ENCODE assay signal across 9 cellular contexts in the genomic region with DNA sequence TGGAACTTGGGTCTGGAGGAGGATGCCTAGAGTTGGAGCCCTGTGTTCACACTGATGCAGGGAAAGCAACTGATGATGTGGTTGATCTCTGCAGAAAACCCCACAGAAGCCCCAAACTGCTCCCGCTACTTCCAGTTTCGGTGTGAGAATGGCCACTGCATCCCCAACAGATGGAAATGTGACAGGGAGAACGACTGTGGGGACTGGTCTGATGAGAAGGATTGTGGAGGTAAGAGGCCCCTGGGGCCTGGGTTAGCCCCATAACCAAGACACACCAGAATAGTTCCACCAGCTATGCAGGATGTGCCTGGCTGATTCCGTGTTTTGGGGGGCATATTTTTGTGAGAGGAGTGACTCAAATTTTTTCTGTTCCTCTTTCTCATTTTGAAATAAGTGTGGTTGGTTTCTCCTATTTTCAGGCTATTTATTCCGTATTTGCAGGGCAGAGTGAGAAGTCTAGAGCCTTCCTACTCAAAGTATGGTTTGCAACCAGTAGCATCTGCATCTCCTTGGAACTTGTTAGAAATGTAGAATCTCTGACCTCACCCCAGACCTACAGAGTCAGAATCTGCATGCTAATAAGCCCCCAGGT.
DNase-seq lines count a peak whose midpoint lies in the region; ATAC-seq and TF ChIP-seq lines count a peak whose summit lies in the region.
"Had no signal": no experiment of that assay in that cellular context is flagged by ENCODE, and none has a peak within 500 bp of the region (broad histone marks: within the 10 kb centered on the region; RNA-seq: fewer than 3 reads in every experiment).

No MANE protein-coding gene starts in this region.

- WGBS in tibial nerve, 2 donors, result 78 to 79% methylated on average over 5 of the region's 5 CpGs

- ATAC-seq in GM18499 (IDR thresholded peaks at IDR 0.05; ENCODE audit: insufficient read depth, unreplicated experiment), result peak; percentile 62
- ATAC-seq in GM21447 (IDR thresholded peaks at IDR 0.05; ENCODE audit: unreplicated experiment), result peak; percentile 80
- ATAC-seq in HG03565 (IDR thresholded peaks at IDR 0.05; ENCODE audit: unreplicated experiment), result peak; percentile 72
- ATAC-seq in effector memory CD8-positive, alpha-beta T cell (replicated peaks), result no peak

- no peak for TF ChIP-seq CTCF in tibial nerve (IDR thresholded peaks at IDR 0.05)
- TF ChIP-seq CTCF in type B pancreatic cell (conservative IDR thresholded peaks at IDR 0.05), result no peak

- peak overlapping the region in 1 of 4 donors; percentile 0 for H3K27ac ChIP-seq in tibial nerve

- DNase-seq in effector memory CD8-positive, alpha-beta T cell, result no peak
- DNase-seq in tibial nerve (ENCODE audit: low spot score in 2 of 2) (no peak), NCI-H1694 treated with DMSO at 0.1 percent for 48 hours (lab: John Stamatoyannopoulos, UW) (no peak), type B pancreatic cell (ENCODE audit: extremely low spot score, unreplicated experiment) (no peak), H7 (no peak)
- DNase-seq: upper lobe of left lung had no signal

- no peaks in the 10 kb centered on the region for H3K27me3 Mint-ChIP-seq in effector memory CD8-positive, alpha-beta T cell
- no peaks in the 10 kb centered on the region for H3K27me3 Mint-ChIP-seq in type B pancreatic cell

- peak overlapping the region; percentile 68 to 69 for H3K27ac Mint-ChIP-seq in effector memory CD8-positive, alpha-beta T cell
- H3K27ac Mint-ChIP-seq in type B pancreatic cell, result no peak overlapping the region

- H3K9me3 Mint-ChIP-seq in effector memory CD8-positive, alpha-beta T cell, result no peaks in the 10 kb centered on the region
- no peaks in the 10 kb centered on the region for H3K9me3 Mint-ChIP-seq in type B pancreatic cell

- peaks cover 92% of the 10 kb centered on the region for H3K36me3 Mint-ChIP-seq in effector memory CD8-positive, alpha-beta T cell (ENCODE audit: insufficient read depth)
- peaks cover 30% of the 10 kb centered on the region for H3K36me3 Mint-ChIP-seq in type B pancreatic cell

- H3K4me1 Mint-ChIP-seq in effector memory CD8-positive, alpha-beta T cell (ENCODE audit: low read depth in 2 of 2), result peaks cover 10 to 15% of the 10 kb centered on the region in 2 donors
- peaks cover 4% of the 10 kb centered on the region for H3K4me1 Mint-ChIP-seq in type B pancreatic cell (ENCODE audit: unreplicated experiment)

- H3K36me3 ChIP-seq in tibial nerve (peaks cover 0 to 7% (median 0%) of the 10 kb centered on the region in 3 donors), H7 (replicated peaks; ENCODE audit: control insufficient read depth, insufficient read depth, low read length) (peaks cover 17% of the 10 kb centered on the region)

- no peak for TF ChIP-seq EP300 in tibial nerve (IDR thresholded peaks at IDR 0.05)

- TF ChIP-seq POLR2A in tibial nerve (IDR thresholded peaks at IDR 0.05), result no peak

- H3K27me3 ChIP-seq in tibial nerve (no peaks in the 10 kb centered on the region), H7 (ENCODE audit: control insufficient read depth, insufficient read depth, low read length) (no peaks in the 10 kb centered on the region)
- H3K27me3 ChIP-seq: upper lobe of left lung had no signal

- H3K4me3 ChIP-seq in tibial nerve (no peak overlapping the region), H7 (ENCODE audit: insufficient read depth, low read depth, low read length) (no peak overlapping the region)
- H3K4me3 ChIP-seq: upper lobe of left lung had no signal

- H3K4me3 Mint-ChIP-seq in effector memory CD8-positive, alpha-beta T cell, result no peak overlapping the region
- H3K4me3 Mint-ChIP-seq in type B pancreatic cell, result no peak overlapping the region

- no peaks in the 10 kb centered on the region for H3K4me1 ChIP-seq in tibial nerve

- peaks cover 0 to 7% (median 0%) of the 10 kb centered on the region in 4 donors for H3K9me3 ChIP-seq in tibial nerve
- H3K9me3 ChIP-seq: upper lobe of left lung had no signal
